ENCODE assay signal across 16 cellular contexts in the genomic region with DNA sequence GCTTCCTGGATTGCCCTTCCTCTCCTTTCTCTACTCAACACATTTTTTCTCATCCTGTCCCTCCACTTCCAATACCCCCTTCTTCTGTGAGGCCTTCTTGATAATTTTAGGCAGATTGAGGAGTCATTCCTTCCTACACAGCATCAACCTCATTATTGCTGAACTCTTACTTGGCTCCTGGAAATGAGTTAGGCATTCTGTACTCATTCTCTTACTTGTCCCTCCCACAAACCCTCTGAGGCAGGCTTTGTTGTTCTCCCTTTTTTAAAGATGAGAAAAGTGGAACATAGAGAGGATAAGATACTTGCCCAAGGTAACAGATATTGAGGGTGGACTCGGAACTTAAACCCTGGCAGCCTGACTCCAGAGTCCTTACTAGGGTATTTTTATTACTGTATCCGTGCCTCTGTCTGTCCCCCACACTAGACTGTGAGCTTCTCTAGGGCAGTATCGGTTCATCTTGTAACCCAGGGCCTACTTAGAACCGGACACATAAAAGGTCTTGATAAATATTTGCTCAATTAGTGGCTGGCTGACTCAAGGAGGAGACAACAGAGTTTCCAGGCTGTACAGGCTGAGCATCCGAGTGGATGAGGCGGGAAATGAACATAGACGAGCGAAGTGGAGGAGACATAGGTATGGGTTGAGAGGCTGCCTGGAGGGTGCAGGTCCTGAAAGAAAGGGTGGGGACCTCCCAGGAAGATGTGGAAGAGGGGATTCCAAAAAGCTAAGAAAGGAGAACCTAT.
A peak's percentile ranks its signal among the peaks of the same experiment; 100 is the strongest.
DNase-seq lines count a peak whose midpoint lies in the region; ATAC-seq and TF ChIP-seq lines count a peak whose summit lies in the region.
"Had no signal": no experiment of that assay in that cellular context is flagged by ENCODE, and none has a peak within 500 bp of the region (broad histone marks: within the 10 kb centered on the region; RNA-seq: fewer than 3 reads in every experiment).

No MANE protein-coding gene starts in this region.

- H2BK12ac ChIP-seq in H9 (ENCODE audit: insufficient read length, low read depth, low read length), result no peak overlapping the region

- H3K27ac ChIP-seq in BLaER1, result no peak overlapping the region
- no peak overlapping the region for H3K27ac ChIP-seq in H9 (ENCODE audit: insufficient read length, low read depth, low read length)

- peak overlapping the region; percentile 65 for H2BK120ac ChIP-seq in H9 (ENCODE audit: low read depth, low read length, poor library complexity, severe bottlenecking)

- H2BK5ac ChIP-seq in H9 (ENCODE audit: insufficient read length, low read length), result no peak overlapping the region

- H3K36me3 ChIP-seq in BLaER1, result no peaks in the 10 kb centered on the region

- H3K4me1 ChIP-seq in BLaER1 (peaks cover 12% of the 10 kb centered on the region), H9 (ENCODE audit: insufficient read depth, low read length) (no peaks in the 10 kb centered on the region; the same call in 1 of the 2 replicates)

- TF ChIP-seq CTCF in H9 (conservative IDR thresholded peaks at IDR 0.05) (no peak), glutamatergic neuron (IDR thresholded peaks at IDR 0.05; ENCODE audit: partially characterized antibody, unreplicated experiment) (no peak)

- H3K79me1 ChIP-seq in H9 (ENCODE audit: insufficient read depth, low read depth, low read length, poor library complexity, severe bottlenecking), result no peaks in the 10 kb centered on the region

- WGBS in H9 (ENCODE audit: extremely low coverage, insufficient read length, low lambda C conversion rate), result no CpG with 5 or more reads among the region's 8 CpGs

- H3K23me2 ChIP-seq in H9 (ENCODE audit: insufficient read length, low read depth, low read length, poor library complexity, severe bottlenecking), result no peaks in the 10 kb centered on the region

- H3K27ac Mint-ChIP-seq in H9 (no peak overlapping the region; a peak in 1 of 7 replicates), glutamatergic neuron (ENCODE audit: unreplicated experiment) (peak overlapping the region; percentile 78)
- H3K27ac Mint-ChIP-seq: B cell; CD4-positive, alpha-beta memory T cell had no signal

- H2AK5ac ChIP-seq in H9 (ENCODE audit: insufficient read length, low read length), result no peak overlapping the region

- no peak overlapping the region for H3K9ac ChIP-seq in BLaER1
- H3K9ac ChIP-seq in H9 (ENCODE audit: extremely low read depth, insufficient read length, low read length), result no peak overlapping the region

- H3K4me1 Mint-ChIP-seq in H9 (peaks cover 22 to 29% of the 10 kb centered on the region in 2 experiments), glutamatergic neuron (ENCODE audit: low read depth, unreplicated experiment) (peaks cover 25% of the 10 kb centered on the region)
- H3K4me1 Mint-ChIP-seq: B cell; CD14-positive monocyte; CD4-positive, alpha-beta memory T cell had no signal

- H3K36me3 Mint-ChIP-seq in H9 (ENCODE audit: insufficient read depth in 1 of 3, low read depth in 3 of 3) (no peaks in the 10 kb centered on the region), glutamatergic neuron (ENCODE audit: unreplicated experiment) (peaks cover 5% of the 10 kb centered on the region)
- H3K36me3 Mint-ChIP-seq: CD14-positive monocyte; CD4-positive, alpha-beta memory T cell had no signal

- H4K5ac ChIP-seq in H9 (ENCODE audit: insufficient read length, low read depth, low read length), result no peak overlapping the region

- no peak overlapping the region for H3K23ac ChIP-seq in H9 (ENCODE audit: insufficient read length, low read depth, low read length)

- no peak overlapping the region; the same call in 1 of the 2 replicates for H3K14ac ChIP-seq in H9 (ENCODE audit: insufficient read depth, low read length)

- H3T11ph ChIP-seq in H9 (ENCODE audit: low read length), result no peak overlapping the region

- ATAC-seq in GM21786 (IDR thresholded peaks at IDR 0.05; ENCODE audit: unreplicated experiment), result no peak

- no peak overlapping the region for H2AFZ ChIP-seq in H9 (ENCODE audit: low read length)

- no peak overlapping the region for H3K18ac ChIP-seq in H9 (ENCODE audit: insufficient read length, low read depth, low read length)

- no peak overlapping the region for H2BK15ac ChIP-seq in H9 (ENCODE audit: low read depth, low read length)

- no peaks in the 10 kb centered on the region; a peak in 1 of 5 replicates for H3K9me3 Mint-ChIP-seq in H9
- H3K9me3 Mint-ChIP-seq in glutamatergic neuron (ENCODE audit: unreplicated experiment), result peaks cover 8% of the 10 kb centered on the region

- no peak overlapping the region for H3K4ac ChIP-seq in H9 (ENCODE audit: low read depth, low read length)

- H3K79me2 ChIP-seq in H9 (ENCODE audit: insufficient read depth, low read length), result no peaks in the 10 kb centered on the region

- peak overlapping the region; percentile 50 for H3K56ac ChIP-seq in H9 (ENCODE audit: insufficient read length, low read depth, low read length)

- no peak for DNase-seq in H9
- no peak for DNase-seq in glutamatergic neuron
- DNase-seq in putamen (ENCODE audit: low spot score), result peak; percentile 57
- no peak for DNase-seq in activated effector memory CD4-positive, alpha-beta T cell treated with anti-CD3 and anti-CD28 coated beads, Interleukin-2, amount 50 U/mL, for 16 hours
- DNase-seq in C1 segment of cervical spinal cord (lab: John Stamatoyannopoulos, UW), result no peak
- DNase-seq: CD4-positive, alpha-beta memory T cell; DMS153; DMS79; GDM1; GOT3; H7; IMR-90 had no signal

- H2BK20ac ChIP-seq in H9 (ENCODE audit: low read depth, low read length, poor library complexity, severe bottlenecking), result no peak overlapping the region

- H3K27me3 Mint-ChIP-seq in H9 (ENCODE audit: low read depth) (peaks cover 21% of the 10 kb centered on the region), glutamatergic neuron (ENCODE audit: unreplicated experiment) (peaks cover 4% of the 10 kb centered on the region)

- no peaks in the 10 kb centered on the region for H3K27me3 ChIP-seq in BLaER1
- H3K27me3 ChIP-seq in H9 (ENCODE audit: insufficient read depth, low read length), result no peaks in the 10 kb centered on the region

- no peak overlapping the region for H3K4me3 Mint-ChIP-seq in H9
- peak overlapping the region; percentile 57 for H3K4me3 Mint-ChIP-seq in glutamatergic neuron (ENCODE audit: unreplicated experiment)
- H3K4me3 Mint-ChIP-seq: B cell; CD14-positive monocyte; CD4-positive, alpha-beta memory T cell had no signal

- H4K8ac ChIP-seq in H9 (replicated peaks; ENCODE audit: insufficient read length, low read depth, low read length), result no peak overlapping the region

- H4K91ac ChIP-seq in H9 (ENCODE audit: insufficient read length, low read depth, low read length), result no peak overlapping the region

- H3K4me2 ChIP-seq in BLaER1 (peak overlapping the region; percentile 46; the same call in 1 of the 2 replicates), H9 (ENCODE audit: insufficient read depth, insufficient read length, low read length) (no peak overlapping the region)

- H3K4me3 ChIP-seq in BLaER1, result no peak overlapping the region

- H4K20me1 ChIP-seq in BLaER1, result no peaks in the 10 kb centered on the region
- no peaks in the 10 kb centered on the region for H4K20me1 ChIP-seq in H9 (ENCODE audit: control insufficient read depth, insufficient read depth, insufficient read length)

- H3K9me3 ChIP-seq in BLaER1, result no peaks in the 10 kb centered on the region
- no peaks in the 10 kb centered on the region for H3K9me3 ChIP-seq in H9 (ENCODE audit: control insufficient read depth, low read depth, low read length)
